1 cellular context compared by ENCODE assay signal in genomic region chr5:159341145-159341544, GRCh38.
TF ChIP-seq lines count a peak whose summit lies in the region.

No MANE protein-coding gene starts in this region.

TF ChIP-seq in HCT116, 20 proteins besides CTCF, POLR2A, EP300 and RAD21:
- no peak for TF ChIP-seq REST (IDR thresholded peaks at IDR 0.05; ENCODE audit: low read depth)
- TF ChIP-seq, protein P1, sequence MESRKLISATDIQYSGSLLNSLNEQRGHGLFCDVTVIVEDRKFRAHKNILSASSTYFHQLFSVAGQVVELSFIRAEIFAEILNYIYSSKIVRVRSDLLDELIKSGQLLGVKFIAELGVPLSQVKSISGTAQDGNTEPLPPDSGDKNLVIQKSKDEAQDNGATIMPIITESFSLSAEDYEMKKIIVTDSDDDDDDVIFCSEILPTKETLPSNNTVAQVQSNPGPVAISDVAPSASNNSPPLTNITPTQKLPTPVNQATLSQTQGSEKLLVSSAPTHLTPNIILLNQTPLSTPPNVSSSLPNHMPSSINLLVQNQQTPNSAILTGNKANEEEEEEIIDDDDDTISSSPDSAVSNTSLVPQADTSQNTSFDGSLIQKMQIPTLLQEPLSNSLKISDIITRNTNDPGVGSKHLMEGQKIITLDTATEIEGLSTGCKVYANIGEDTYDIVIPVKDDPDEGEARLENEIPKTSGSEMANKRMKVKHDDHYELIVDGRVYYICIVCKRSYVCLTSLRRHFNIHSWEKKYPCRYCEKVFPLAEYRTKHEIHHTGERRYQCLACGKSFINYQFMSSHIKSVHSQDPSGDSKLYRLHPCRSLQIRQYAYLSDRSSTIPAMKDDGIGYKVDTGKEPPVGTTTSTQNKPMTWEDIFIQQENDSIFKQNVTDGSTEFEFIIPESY (IDR thresholded peaks at IDR 0.05; ENCODE audit: extremely low read depth, insufficient replicate concordance, low read length): no peak
- TF ChIP-seq ZNF274 (IDR thresholded peaks at IDR 0.05; ENCODE audit: low read depth, low read length): no peak
- no peak for TF ChIP-seq EZH2phosphoT487 (IDR thresholded peaks at IDR 0.05; ENCODE audit: borderline replicate concordance)
- TF ChIP-seq ZFX (IDR thresholded peaks at IDR 0.05): no peak
- no peak for TF ChIP-seq YY1 (IDR thresholded peaks at IDR 0.05; ENCODE audit: extremely low read depth, insufficient replicate concordance, low read depth, low read length)
- no peak for TF ChIP-seq FOSL1 (IDR thresholded peaks at IDR 0.05; ENCODE audit: low read depth)
- no peak for TF ChIP-seq EZH2 (IDR thresholded peaks at IDR 0.05)
